ENCODE assay signal across 17 cellular contexts in genomic region chr6:161318456-161318855, GRCh38. TPM values are rescaled to one million over a fixed set of nuclear protein-coding genes. Genes with fewer than 3 reads are reported as not detected.
DNase-seq lines count a peak whose midpoint lies in the region; ATAC-seq and TF ChIP-seq lines count a peak whose summit lies in the region.
"Had no signal": no experiment of that assay in that cellular context is flagged by ENCODE, and none has a peak within 500 bp of the region (broad histone marks: within the 10 kb centered on the region; RNA-seq: fewer than 3 reads in every experiment).

No MANE protein-coding gene starts in this region.

- peaks cover 6 to 15% of the 10 kb centered on the region in 2 donors for H3K9me3 Mint-ChIP-seq in stimulated activated naive CD8-positive, alpha-beta T cell treated with anti-CD3 and anti-CD28 coated beads, Interleukin-15, amount 100 ng/mL, for 72 hours

- peak overlapping the region; percentile 79 for H3K27ac ChIP-seq in angular gyrus (ENCODE audit: low read depth, low read length)
- peak overlapping the region; percentile 86 for H3K27ac ChIP-seq in layer of hippocampus (ENCODE audit: low read depth, low read length)
- peak overlapping the region; percentile 98 for H3K27ac ChIP-seq in substantia nigra (ENCODE audit: low read depth, low read length, poor library complexity, severe bottlenecking)
- no peak overlapping the region for H3K27ac ChIP-seq in heart left ventricle
- H3K27ac ChIP-seq: heart right ventricle, neutrophil, thoracic aorta had no signal

- intact Hi-C loops in heart left ventricle (cut with DNase I): no loop called here

- H3K4me1 ChIP-seq in heart left ventricle: no peaks in the 10 kb centered on the region
- H3K4me1 ChIP-seq: BE2C, heart right ventricle had no signal

- TF ChIP-seq POLR2A in heart left ventricle (IDR thresholded peaks at IDR 0.05): no peak

- peaks cover 0 to 6% (median 0%) of the 10 kb centered on the region in 12 donors for H3K9me3 ChIP-seq in heart left ventricle
- H3K9me3 ChIP-seq: neutrophil, thoracic aorta had no signal

- H3K27me3 ChIP-seq in layer of hippocampus (ENCODE audit: control insufficient read depth, insufficient read depth, low read length) (no peaks in the 10 kb centered on the region), heart left ventricle (no peaks in the 10 kb centered on the region)
- H3K27me3 ChIP-seq: BE2C, heart right ventricle, neutrophil had no signal

- H3K36me3 ChIP-seq in heart left ventricle: no peaks in the 10 kb centered on the region
- H3K36me3 ChIP-seq: BE2C, heart right ventricle, neutrophil, thoracic aorta had no signal

- H3K27me3 Mint-ChIP-seq in stimulated activated naive CD8-positive, alpha-beta T cell treated with anti-CD3 and anti-CD28 coated beads, Interleukin-15, amount 100 ng/mL, for 72 hours: peaks cover 16% of the 10 kb centered on the region

- ATAC-seq in stimulated activated naive CD8-positive, alpha-beta T cell treated with anti-CD3 and anti-CD28 coated beads, Interleukin-15, amount 100 ng/mL, for 72 hours: no peak
- ATAC-seq in HG02884 (IDR thresholded peaks at IDR 0.05; ENCODE audit: unreplicated experiment) (no peak), heart left ventricle (no peak)
- ATAC-seq: GM12878, heart right ventricle had no signal

- peak; percentile 16 for DNase-seq in NCI-H2107 (lab: John Stamatoyannopoulos, UW)
- DNase-seq in substantia nigra (lab: John Stamatoyannopoulos, UW): peak in 45 of 49 donors; percentile 4 to 90 (median 53)
- DNase-seq in stimulated activated naive CD8-positive, alpha-beta T cell treated with anti-CD3 and anti-CD28 coated beads, Interleukin-15, amount 100 ng/mL, for 72 hours: no peak
- no peak for DNase-seq in heart left ventricle
- DNase-seq: activated CD4-positive, alpha-beta T cell treated with anti-CD3 and anti-CD28 coated beads, Interleukin-2, amount 50 U/mL, for 4 hours; activated T-cell treated with anti-CD3 and anti-CD28 coated beads, Interleukin-2, amount 50 U/mL, for 48 hours; BE2C; GDM1; heart right ventricle; NK-92 treated with Interleukin-12 subunit alpha and Interleukin-12 subunit beta, amount 100 ng/mL, for 24 hours had no signal

- 78 to 86% (median 83%) methylated on average over 6 of the region's 6 CpGs for WGBS in heart left ventricle, 4 donors

- no peaks in the 10 kb centered on the region for H3K4me1 Mint-ChIP-seq in stimulated activated naive CD8-positive, alpha-beta T cell treated with anti-CD3 and anti-CD28 coated beads, Interleukin-15, amount 100 ng/mL, for 72 hours

- no peak for TF ChIP-seq CTCF in heart left ventricle (IDR thresholded peaks at IDR 0.05)

- no peak overlapping the region for H3K4me3 Mint-ChIP-seq in stimulated activated naive CD8-positive, alpha-beta T cell treated with anti-CD3 and anti-CD28 coated beads, Interleukin-15, amount 100 ng/mL, for 72 hours
- H3K4me3 Mint-ChIP-seq: activated naive CD8-positive, alpha-beta T cell had no signal

- H3K4me3 ChIP-seq in heart left ventricle: no peak overlapping the region
- H3K4me3 ChIP-seq: GM12878, heart right ventricle, thoracic aorta had no signal

- no peak overlapping the region for H3K27ac Mint-ChIP-seq in stimulated activated naive CD8-positive, alpha-beta T cell treated with anti-CD3 and anti-CD28 coated beads, Interleukin-15, amount 100 ng/mL, for 72 hours
- H3K27ac Mint-ChIP-seq: activated naive CD8-positive, alpha-beta T cell had no signal

RNA-seq across cellular contexts. Expression of gene AGPAT4, which starts 44.6 kb away (rescaled TPM):
- 1 to 10 TPM in 8 of 9 donors, under 1 TPM in 1; 0.83 to 5.0 (median 1.9) TPM for total RNA-seq in heart left ventricle
- polyA plus RNA-seq in heart left ventricle: 1 to 10 TPM; 1.3 to 1.5 TPM

Comparison
In these comparisons a context has a peak if more than half of its experiments do, and no peak if none do; other contexts are left out.
1. DNase-seq: peak in NCI-H2107 (single experiment) and substantia nigra (45 of 49); none in stimulated activated naive CD8-positive, alpha-beta T cell treated with anti-CD3 and anti-CD28 coated beads, Interleukin-15, amount 100 ng/mL, for 72 hours (0 of 2) and heart left ventricle (0 of 5).
2. H3K27ac ChIP-seq: peak in angular gyrus (single experiment), layer of hippocampus (single experiment) and substantia nigra (single experiment); none in heart left ventricle (0 of 12).